18 cellular contexts compared by ENCODE assay signal in the genomic region with DNA sequence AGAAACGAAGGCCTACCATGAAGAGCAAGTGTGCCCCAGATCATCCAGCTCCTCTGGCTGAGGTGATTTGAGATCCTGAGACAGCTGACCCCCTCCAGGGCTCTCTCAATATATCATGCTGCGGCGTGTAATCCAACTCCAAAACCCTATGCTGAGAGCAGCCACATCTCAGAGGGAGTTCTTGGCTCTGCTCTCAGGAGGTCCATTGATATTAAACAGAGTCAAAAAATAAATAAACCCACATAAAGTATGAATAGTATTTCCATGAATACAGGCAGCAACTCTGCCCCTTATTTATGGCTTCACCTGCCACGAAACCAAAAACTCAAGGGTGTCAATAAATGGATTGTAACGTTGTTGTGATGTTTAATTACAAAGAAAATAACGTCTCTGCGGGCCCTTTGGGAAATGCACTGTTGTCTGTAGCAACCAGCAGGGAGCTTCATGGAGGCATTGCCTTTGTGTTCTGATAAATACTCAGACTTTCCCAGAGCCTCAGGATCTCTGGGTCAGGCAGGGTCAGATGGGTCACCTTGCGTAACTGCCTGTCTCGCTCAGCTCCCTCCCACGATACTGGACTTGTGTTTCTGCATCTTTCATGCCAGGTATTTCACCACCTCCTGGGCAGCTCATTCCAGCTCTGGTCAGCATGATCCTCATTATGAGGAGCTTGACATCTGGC.
DNase-seq lines count a peak whose midpoint lies in the region; ATAC-seq and TF ChIP-seq lines count a peak whose summit lies in the region.
"Had no signal": no experiment of that assay in that cellular context is flagged by ENCODE, and none has a peak within 500 bp of the region (broad histone marks: within the 10 kb centered on the region; RNA-seq: fewer than 3 reads in every experiment).

No MANE protein-coding gene starts in this region.

- TF ChIP-seq POLR2A in esophagus muscularis mucosa (IDR thresholded peaks at IDR 0.05; ENCODE audit: low read depth), result no peak

- H3K9me3 Mint-ChIP-seq in brain, result peaks cover 0 to 2% (median 0%) of the 10 kb centered on the region in 5 experiments

- peak overlapping the region in 3 of 5 experiments; percentile 32 to 66 (median 63) for H3K27ac Mint-ChIP-seq in brain
- H3K27ac Mint-ChIP-seq: activated CD4-positive, alpha-beta memory T cell treated with anti-CD3 and anti-CD28 coated beads for 36 hours; activated naive CD8-positive, alpha-beta T cell treated with anti-CD3 and anti-CD28 coated beads, Interleukin-2, amount 10 ng/mL, durations not matched to agents 7 days and 5 days had no signal

- ATAC-seq in GM18907 (IDR thresholded peaks at IDR 0.05; ENCODE audit: unreplicated experiment), result no peak
- ATAC-seq: mucosa of descending colon had no signal

- H3K4me1 ChIP-seq in liver (ENCODE audit: control insufficient read depth in 4 of 4, insufficient read depth in 4 of 4, low read length in 3 of 4) (peaks cover 2 to 25% (median 18%) of the 10 kb centered on the region in 4 donors), esophagus muscularis mucosa (peaks cover 5 to 10% (median 8%) of the 10 kb centered on the region in 4 donors)
- H3K4me1 ChIP-seq: parathyroid adenoma had no signal

- H3K9ac ChIP-seq in liver (ENCODE audit: low read depth in 1 of 2, low read length in 2 of 2), result peak overlapping the region in 1 of 2 donors; percentile 38
- H3K9ac ChIP-seq: parathyroid adenoma had no signal

- H3K4me3 Mint-ChIP-seq in brain, result peak overlapping the region in 2 of 5 experiments; percentile 3 to 16
- H3K4me3 Mint-ChIP-seq: activated CD4-positive, alpha-beta memory T cell treated with anti-CD3 and anti-CD28 coated beads for 36 hours; activated naive CD8-positive, alpha-beta T cell treated with anti-CD3 and anti-CD28 coated beads, Interleukin-2, amount 10 ng/mL, durations not matched to agents 7 days and 5 days had no signal

- no peak overlapping the region for H3K4me3 ChIP-seq in liver (ENCODE audit: low read depth in 1 of 3, low read length in 3 of 3)
- H3K4me3 ChIP-seq in esophagus muscularis mucosa, result no peak overlapping the region
- H3K4me3 ChIP-seq: mucosa of descending colon had no signal

- H3K27ac ChIP-seq in liver (ENCODE audit: low read depth in 1 of 2, low read length in 2 of 2) (peak overlapping the region; percentile 69 to 94), esophagus muscularis mucosa (replicated peaks in 1 of 4) (no peak overlapping the region)
- H3K27ac ChIP-seq: parathyroid adenoma had no signal

- no peak for TF ChIP-seq EP300 in esophagus muscularis mucosa (IDR thresholded peaks at IDR 0.05)

- H3K4me1 Mint-ChIP-seq in brain, result peaks cover 29% of the 10 kb centered on the region
- H3K4me1 Mint-ChIP-seq: activated naive CD8-positive, alpha-beta T cell treated with anti-CD3 and anti-CD28 coated beads, Interleukin-2, amount 10 ng/mL, durations not matched to agents 7 days and 5 days had no signal

- 42% methylated on average over 10 of the region's 10 CpGs for WGBS in liver
- WGBS in esophagus muscularis mucosa, result 66% methylated on average over 10 of the region's 10 CpGs

- no peaks in the 10 kb centered on the region for H3K27me3 Mint-ChIP-seq in brain
- H3K27me3 Mint-ChIP-seq: activated CD4-positive, alpha-beta memory T cell treated with anti-CD3 and anti-CD28 coated beads for 36 hours; activated naive CD8-positive, alpha-beta T cell treated with anti-CD3 and anti-CD28 coated beads, Interleukin-2, amount 10 ng/mL, durations not matched to agents 7 days and 5 days had no signal

- H3K27me3 ChIP-seq in liver (ENCODE audit: control insufficient read depth in 4 of 4, insufficient read depth in 4 of 4, low read length in 3 of 4) (no peaks in the 10 kb centered on the region), esophagus muscularis mucosa (no peaks in the 10 kb centered on the region)

- H3K36me3 ChIP-seq in liver (ENCODE audit: control insufficient read depth in 4 of 4, insufficient read depth in 3 of 4, low read depth in 1 of 4, low read length in 3 of 4) (peaks cover 0 to 2% (median 0%) of the 10 kb centered on the region in 4 donors), esophagus muscularis mucosa (peaks cover 0 to 12% (median 2%) of the 10 kb centered on the region in 4 donors)

- DNase-seq in DMS153 (lab: John Stamatoyannopoulos, UW), result peak; percentile 74
- DNase-seq in NCI-H1417 (lab: John Stamatoyannopoulos, UW), result peak; percentile 18 to 95 (median 74)
- DNase-seq in esophagus muscularis mucosa (ENCODE audit: extremely low spot score), result no peak
- DNase-seq in head of caudate nucleus, result no peak
- no peak for DNase-seq in activated naive CD4-positive, alpha-beta T cell treated with anti-CD3 and anti-CD28 coated beads, Interleukin-2, amount 50 U/mL, for 16 hours
- DNase-seq: activated CD4-positive, alpha-beta memory T cell treated with anti-CD3 and anti-CD28 coated beads for 36 hours; activated naive CD8-positive, alpha-beta T cell treated with anti-CD3 and anti-CD28 coated beads, Interleukin-2, amount 10 ng/mL, durations not matched to agents 7 days and 5 days; activated T-cell treated with anti-CD3 and anti-CD28 coated beads, Interleukin-2, amount 50 U/mL, for 48 hours; central memory CD4-positive, alpha-beta T cell; COR-L47; MM.1S; mucosa of descending colon; NCI-H2227 treated with DMSO at 0.1 percent for 48 hours; OCI-M1 had no signal

- H3K9me3 ChIP-seq in liver (ENCODE audit: control insufficient read depth in 4 of 4, low read length in 3 of 4), result no peaks in the 10 kb centered on the region
- no peaks in the 10 kb centered on the region for H3K9me3 ChIP-seq in esophagus muscularis mucosa
- H3K9me3 ChIP-seq: mucosa of descending colon had no signal

- intact Hi-C loops in esophagus muscularis mucosa (cut with DNase I) (no loop called here), head of caudate nucleus (cut with DNase I) (no loop called here)

- H3K36me3 Mint-ChIP-seq in brain, result peaks cover 53% of the 10 kb centered on the region
- H3K36me3 Mint-ChIP-seq: activated naive CD8-positive, alpha-beta T cell treated with anti-CD3 and anti-CD28 coated beads, Interleukin-2, amount 10 ng/mL, durations not matched to agents 7 days and 5 days had no signal

- peak; percentile 50 to 66 for TF ChIP-seq RAD21 in liver (IDR thresholded peaks at IDR 0.05)

- TF ChIP-seq CTCF in brain (conservative IDR thresholded peaks at IDR 0.05), result no peak
- no peak for TF ChIP-seq CTCF in liver (IDR thresholded peaks at IDR 0.05; ENCODE audit: low read depth, low read length, missing input control)
- no peak for TF ChIP-seq CTCF in esophagus muscularis mucosa (IDR thresholded peaks at IDR 0.05)

TF ChIP-seq in liver, 16 proteins besides CTCF, POLR2A, EP300 and RAD21 (continues in another document):
- TF ChIP-seq HNF4A (conservative IDR thresholded peaks at IDR 0.05) (peak; percentile 83 to 86), SP1 (IDR thresholded peaks at IDR 0.05) (peak; percentile 62), FOXA1 (IDR thresholded peaks at IDR 0.05) (peak; percentile 23), GABPA (IDR thresholded peaks at IDR 0.05 in 1 of 2, conservative IDR thresholded peaks at IDR 0.05 in 1 of 2) (no peak), NR2F2 (IDR thresholded peaks at IDR 0.05) (peak; percentile 79), YY1 (IDR thresholded peaks at IDR 0.05) (peak; percentile 77), FOXA2 (IDR thresholded peaks at IDR 0.05) (peak; percentile 41), RXRA (IDR thresholded peaks at IDR 0.05) (peak; percentile 96), REST (IDR thresholded peaks at IDR 0.05) (peak; percentile 44), JUND (IDR thresholded peaks at IDR 0.05) (peak; percentile 78 to 79), TAF1 (conservative IDR thresholded peaks at IDR 0.05) (no peak)
- TF ChIP-seq, protein P1, sequence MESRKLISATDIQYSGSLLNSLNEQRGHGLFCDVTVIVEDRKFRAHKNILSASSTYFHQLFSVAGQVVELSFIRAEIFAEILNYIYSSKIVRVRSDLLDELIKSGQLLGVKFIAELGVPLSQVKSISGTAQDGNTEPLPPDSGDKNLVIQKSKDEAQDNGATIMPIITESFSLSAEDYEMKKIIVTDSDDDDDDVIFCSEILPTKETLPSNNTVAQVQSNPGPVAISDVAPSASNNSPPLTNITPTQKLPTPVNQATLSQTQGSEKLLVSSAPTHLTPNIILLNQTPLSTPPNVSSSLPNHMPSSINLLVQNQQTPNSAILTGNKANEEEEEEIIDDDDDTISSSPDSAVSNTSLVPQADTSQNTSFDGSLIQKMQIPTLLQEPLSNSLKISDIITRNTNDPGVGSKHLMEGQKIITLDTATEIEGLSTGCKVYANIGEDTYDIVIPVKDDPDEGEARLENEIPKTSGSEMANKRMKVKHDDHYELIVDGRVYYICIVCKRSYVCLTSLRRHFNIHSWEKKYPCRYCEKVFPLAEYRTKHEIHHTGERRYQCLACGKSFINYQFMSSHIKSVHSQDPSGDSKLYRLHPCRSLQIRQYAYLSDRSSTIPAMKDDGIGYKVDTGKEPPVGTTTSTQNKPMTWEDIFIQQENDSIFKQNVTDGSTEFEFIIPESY (IDR thresholded peaks at IDR 0.05), result peak; percentile 86
- TF ChIP-seq, protein P2, sequence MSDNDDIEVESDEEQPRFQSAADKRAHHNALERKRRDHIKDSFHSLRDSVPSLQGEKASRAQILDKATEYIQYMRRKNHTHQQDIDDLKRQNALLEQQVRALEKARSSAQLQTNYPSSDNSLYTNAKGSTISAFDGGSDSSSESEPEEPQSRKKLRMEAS (IDR thresholded peaks at IDR 0.05), result peak; percentile 68

Comparison
In these comparisons a context has a peak if more than half of its experiments do, and no peak if none do; other contexts are left out.
1. DNase-seq: peak in DMS153 (single experiment) and NCI-H1417 (3 of 3); none in esophagus muscularis mucosa (single experiment), head of caudate nucleus (0 of 42) and activated naive CD4-positive, alpha-beta T cell treated with anti-CD3 and anti-CD28 coated beads, Interleukin-2, amount 50 U/mL, for 16 hours (single experiment).
2. H3K27ac ChIP-seq: peak in liver (2 of 2); none in esophagus muscularis mucosa (0 of 4).